ENCODE assay signal across 15 cellular contexts in the genomic region with DNA sequence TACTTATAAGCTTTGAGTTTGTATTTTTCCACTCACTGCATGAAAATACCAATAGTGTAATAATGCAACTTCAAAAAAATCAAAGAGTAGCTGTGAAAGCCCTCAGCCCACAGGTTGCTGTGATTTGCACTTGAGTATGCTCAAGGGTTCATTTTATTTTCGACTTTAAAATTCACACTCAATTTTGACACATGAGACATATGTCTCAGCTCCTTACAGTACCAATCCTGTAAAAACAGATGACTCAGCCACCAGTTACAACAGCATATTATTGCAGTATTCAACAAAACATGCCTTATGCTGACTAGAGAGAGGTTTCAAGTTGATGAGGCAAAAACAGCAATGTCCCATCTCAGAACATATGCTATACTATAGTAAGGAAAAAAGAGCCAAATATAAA.
A peak's percentile ranks its signal among the peaks of the same experiment; 100 is the strongest.
DNase-seq lines count a peak whose midpoint lies in the region; ATAC-seq and TF ChIP-seq lines count a peak whose summit lies in the region.
"Had no signal": no experiment of that assay in that cellular context is flagged by ENCODE, and none has a peak within 500 bp of the region (broad histone marks: within the 10 kb centered on the region; RNA-seq: fewer than 3 reads in every experiment).

No MANE protein-coding gene starts in this region.

- no peak overlapping the region for H3K4me3 ChIP-seq in neural cell (ENCODE audit: low read length)
- H3K4me3 ChIP-seq: right atrium auricular region, SJCRH30 had no signal

- H3K9me3 ChIP-seq in neural cell (ENCODE audit: low read length): no peaks in the 10 kb centered on the region
- no peaks in the 10 kb centered on the region for H3K9me3 ChIP-seq in T-helper 17 cell (ENCODE audit: control insufficient read depth, low read length, poor library complexity, severe bottlenecking)
- H3K9me3 ChIP-seq: right atrium auricular region, SJCRH30 had no signal

- no peak overlapping the region for H3K27ac ChIP-seq in epithelial cell of prostate
- no peak overlapping the region for H3K27ac ChIP-seq in neural cell (ENCODE audit: low read length)
- H3K27ac ChIP-seq: right atrium auricular region, SJCRH30 had no signal

- peaks cover 5% of the 10 kb centered on the region for H3K79me2 ChIP-seq in neural cell (replicated peaks; ENCODE audit: insufficient read depth, low read length)

- no peaks in the 10 kb centered on the region for H3K36me3 Mint-ChIP-seq in T-helper 17 cell (ENCODE audit: low read depth)
- H3K36me3 Mint-ChIP-seq in activated T-cell treated with anti-CD3 and anti-CD28 coated beads, Interleukin-2, amount 50 U/mL, for 24 hours (ENCODE audit: low read depth): no peaks in the 10 kb centered on the region
- H3K36me3 Mint-ChIP-seq: CD8-positive, alpha-beta T cell had no signal

- DNase-seq in ELR (ENCODE audit: low read depth): peak; percentile 49
- DNase-seq in NCI-H446 treated with DMSO at 0.1 percent for 48 hours (lab: John Stamatoyannopoulos, UW): peak; percentile 73
- peak; percentile 31 for DNase-seq in epithelial cell of prostate (ENCODE audit: low read depth, low spot score)
- no peak for DNase-seq in T-helper 17 cell
- no peak for DNase-seq in activated T-cell treated with anti-CD3 and anti-CD28 coated beads, Interleukin-2, amount 50 U/mL, for 24 hours
- no peak for DNase-seq in activated CD4-positive, alpha-beta T cell treated with anti-CD3 and anti-CD28 coated beads, Interleukin-2, amount 50 U/mL, for 1 hour
- DNase-seq: activated CD8-positive, alpha-beta memory T cell treated with anti-CD3 and anti-CD28 coated beads, Interleukin-2, amount 50 U/mL, for 4 hours; CD8-positive, alpha-beta T cell; effector CD8-positive, alpha-beta T cell; NCI-H1092; NCI-H748 treated with DMSO at 0.1 percent for 48 hours had no signal

- no peaks in the 10 kb centered on the region for H3K27me3 ChIP-seq in neural cell (ENCODE audit: insufficient read depth, low read depth, low read length)
- H3K27me3 ChIP-seq: right atrium auricular region, SJCRH30 had no signal

- H3K4me2 ChIP-seq in neural cell (ENCODE audit: low read length): no peak overlapping the region

- H3F3A ChIP-seq in neural cell (ENCODE audit: insufficient read depth, low read length, poor library complexity, severe bottlenecking): no peaks in the 10 kb centered on the region

- H4K20me1 ChIP-seq in neural cell (ENCODE audit: insufficient read depth): no peaks in the 10 kb centered on the region

- no peak overlapping the region for H3K9ac ChIP-seq in neural cell (ENCODE audit: low read length)

- TF ChIP-seq RAD21 in neural cell (conservative IDR thresholded peaks at IDR 0.05): no peak

- no peaks in the 10 kb centered on the region for H3K36me3 ChIP-seq in neural cell (ENCODE audit: insufficient read depth, low read length)
- H3K36me3 ChIP-seq: right atrium auricular region had no signal

- no peak overlapping the region for H2AFZ ChIP-seq in neural cell (ENCODE audit: low read depth, low read length)

- H3K4me3 Mint-ChIP-seq in T-helper 17 cell: no peak overlapping the region
- H3K4me3 Mint-ChIP-seq in activated T-cell treated with anti-CD3 and anti-CD28 coated beads, Interleukin-2, amount 50 U/mL, for 24 hours: no peak overlapping the region
- H3K4me3 Mint-ChIP-seq: CD8-positive, alpha-beta T cell had no signal

- no peak for TF ChIP-seq EP300 in neural cell (conservative IDR thresholded peaks at IDR 0.05; ENCODE audit: poor library complexity, severe bottlenecking)

- no peaks in the 10 kb centered on the region for H3K9me2 ChIP-seq in neural cell (ENCODE audit: insufficient read depth, low read length)

- no peaks in the 10 kb centered on the region for H3K9me3 Mint-ChIP-seq in activated T-cell treated with anti-CD3 and anti-CD28 coated beads, Interleukin-2, amount 50 U/mL, for 24 hours
- H3K9me3 Mint-ChIP-seq: CD8-positive, alpha-beta T cell had no signal

- no peaks in the 10 kb centered on the region for H3K27me3 Mint-ChIP-seq in T-helper 17 cell
- H3K27me3 Mint-ChIP-seq in activated T-cell treated with anti-CD3 and anti-CD28 coated beads, Interleukin-2, amount 50 U/mL, for 24 hours: no peaks in the 10 kb centered on the region

- TF ChIP-seq CTCF in neural cell (IDR thresholded peaks at IDR 0.05; ENCODE audit: poor library complexity, severe bottlenecking): no peak

- H3K4me1 Mint-ChIP-seq in T-helper 17 cell: no peaks in the 10 kb centered on the region
- no peaks in the 10 kb centered on the region for H3K4me1 Mint-ChIP-seq in activated T-cell treated with anti-CD3 and anti-CD28 coated beads, Interleukin-2, amount 50 U/mL, for 24 hours (ENCODE audit: low read depth)

- H3K27ac Mint-ChIP-seq in T-helper 17 cell: no peak overlapping the region
- no peak overlapping the region for H3K27ac Mint-ChIP-seq in activated T-cell treated with anti-CD3 and anti-CD28 coated beads, Interleukin-2, amount 50 U/mL, for 24 hours
- H3K27ac Mint-ChIP-seq: CD8-positive, alpha-beta T cell had no signal

- ATAC-seq in T-helper 17 cell (no peak), HG02678 (IDR thresholded peaks at IDR 0.05; ENCODE audit: unreplicated experiment) (no peak)
- ATAC-seq: CD8-positive, alpha-beta T cell had no signal

TF ChIP-seq in neural cell, 6 proteins besides CTCF, POLR2A, EP300 and RAD21:
- TF ChIP-seq SMC3 (conservative IDR thresholded peaks at IDR 0.05; ENCODE audit: poor library complexity) (no peak), POLR2AphosphoS5 (IDR thresholded peaks at IDR 0.05) (peak; percentile 30), MXI1 (conservative IDR thresholded peaks at IDR 0.05; ENCODE audit: poor library complexity, severe bottlenecking) (no peak)
TF ChIP-seq in neural cell: peak in this region for 1.

Comparison
In these comparisons a context has a peak if more than half of its experiments do, and no peak if none do; other contexts are left out.
1. DNase-seq: peak in ELR (single experiment), NCI-H446 treated with DMSO at 0.1 percent for 48 hours (single experiment) and epithelial cell of prostate (single experiment); none in T-helper 17 cell (0 of 3), activated T-cell treated with anti-CD3 and anti-CD28 coated beads, Interleukin-2, amount 50 U/mL, for 24 hours (single experiment) and activated CD4-positive, alpha-beta T cell treated with anti-CD3 and anti-CD28 coated beads, Interleukin-2, amount 50 U/mL, for 1 hour (single experiment).